Comparison of ENCODE assay signal across 27 cellular contexts in the genomic region with DNA sequence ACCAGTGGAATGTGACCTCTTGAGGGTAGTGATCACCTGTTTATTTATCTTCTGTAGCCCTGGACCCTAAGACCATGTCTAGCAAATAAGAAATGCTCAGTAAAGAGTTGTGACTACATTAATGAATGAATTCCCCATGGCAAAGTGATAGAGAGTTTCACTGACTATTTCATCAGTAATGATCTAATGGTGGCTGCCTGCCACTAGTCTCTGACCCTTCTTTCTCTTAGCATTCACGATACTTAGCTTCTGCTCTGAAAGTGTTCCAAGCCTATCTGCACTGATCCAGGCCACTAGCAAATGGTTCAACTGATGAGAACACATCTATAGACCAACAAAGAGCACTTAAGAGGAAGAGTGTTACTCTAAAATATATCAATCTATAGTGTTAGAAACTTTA. TPM values are rescaled to one million over a fixed set of nuclear protein-coding genes. Genes with fewer than 3 reads are reported as not detected.
"Had no signal": no experiment of that assay in that cellular context is flagged by ENCODE, and none has a peak within 500 bp of the region (broad histone marks: within the 10 kb centered on the region; RNA-seq: fewer than 3 reads in every experiment).

No MANE protein-coding gene starts in this region.

- DNase-seq: colonic mucosa; cortex of kidney; dermis blood vessel endothelial cell; dorsolateral prefrontal cortex; effector CD4-positive, alpha-beta T cell; effector CD8-positive, alpha-beta T cell; effector memory CD4-positive, alpha-beta T cell; effector memory CD8-positive, alpha-beta T cell; endodermal cell; erythroblast; esophagus squamous epithelium; foreskin fibroblast; foreskin keratinocyte; foreskin melanocyte; gastrocnemius medialis; glutamatergic neuron; head of caudate nucleus; heart left ventricle; heart right ventricle had no signal

- ATAC-seq: effector memory CD8-positive, alpha-beta T cell; esophagus mucosa; foreskin keratinocyte; gastrocnemius medialis; gastroesophageal sphincter; heart left ventricle; heart right ventricle had no signal

- H3K27me3 ChIP-seq: colonic mucosa, dorsolateral prefrontal cortex, esophagus muscularis mucosa, esophagus squamous epithelium, foreskin keratinocyte, gastrocnemius medialis, gastroesophageal sphincter, heart left ventricle, heart right ventricle had no signal

- H3K4me3 Mint-ChIP-seq: dendritic cell treated with granulocyte-macrophage colony-stimulating factor and Interleukin-4, amounts not matched to agents 40 ng/mL and 50 ng/mL, for 4 days; effector memory CD8-positive, alpha-beta T cell; endodermal cell had no signal

- H3K27me3 Mint-ChIP-seq: dendritic cell treated with granulocyte-macrophage colony-stimulating factor and Interleukin-4, amounts not matched to agents 40 ng/mL and 50 ng/mL, for 4 days; effector memory CD8-positive, alpha-beta T cell had no signal

- H3K36me3 ChIP-seq: colonic mucosa, esophagus muscularis mucosa, esophagus squamous epithelium, gastrocnemius medialis, gastroesophageal sphincter, heart left ventricle, heart right ventricle had no signal

- H3K9me3 Mint-ChIP-seq: effector memory CD8-positive, alpha-beta T cell; endodermal cell had no signal

- H3K27ac Mint-ChIP-seq: dendritic cell treated with granulocyte-macrophage colony-stimulating factor and Interleukin-4, amounts not matched to agents 40 ng/mL and 50 ng/mL, for 4 days; effector memory CD8-positive, alpha-beta T cell; endodermal cell had no signal

- H3K4me1 ChIP-seq: colonic mucosa, esophagus muscularis mucosa, esophagus squamous epithelium, foreskin keratinocyte, gastroesophageal sphincter had no signal

- H3K27ac ChIP-seq: colonic mucosa, coronary artery, dorsolateral prefrontal cortex, epithelial cell of prostate, esophagus muscularis mucosa, esophagus squamous epithelium, foreskin keratinocyte, gastrocnemius medialis, gastroesophageal sphincter, heart left ventricle, heart right ventricle had no signal

- H3K9me3 ChIP-seq: colonic mucosa, esophagus muscularis mucosa, esophagus squamous epithelium, gastrocnemius medialis, gastroesophageal sphincter, heart right ventricle had no signal

- H3K4me3 ChIP-seq: colonic mucosa, coronary artery, dorsolateral prefrontal cortex, esophagus muscularis mucosa, esophagus squamous epithelium, gastrocnemius medialis, gastroesophageal sphincter, heart left ventricle, heart right ventricle had no signal

RNA-seq across cellular contexts. Expression of gene RASGEF1B, which starts 50.0 kb away (rescaled TPM):
- total RNA-seq: endothelial cell of umbilical vein, fibroblast of villous mesenchyme had no signal
